In genomic region chr15:49152552-49153337, GRCh38 we compare ENCODE assay signal across 14 cellular contexts. TPM values are rescaled to one million over a fixed set of nuclear protein-coding genes. Genes with fewer than 3 reads are reported as not detected.
DNase-seq lines count a peak whose midpoint lies in the region; ATAC-seq and TF ChIP-seq lines count a peak whose summit lies in the region.
"Had no signal": no experiment of that assay in that cellular context is flagged by ENCODE, and none has a peak within 500 bp of the region (broad histone marks: within the 10 kb centered on the region; RNA-seq: fewer than 3 reads in every experiment).

No MANE protein-coding gene starts in this region.

- DNase-seq in CD4-positive, CD25-positive, alpha-beta regulatory T cell: no peak
- DNase-seq in GM23248 (peak; percentile 41), activated B cell treated with CpG ODN at 0.5 μM for 24 hours (no peak), memory B cell (ENCODE audit: low spot score in 2 of 2) (no peak), HAP-1 (ENCODE audit: low spot score in 2 of 2) (no peak), globus pallidus (ENCODE audit: low spot score) (no peak), left lung (no peak), lower leg skin (ENCODE audit: low spot score in 2 of 2) (no peak)
- DNase-seq: endodermal cell, NCI-H2029, NCI-H69 had no signal

- H3K9me3 ChIP-seq in CD4-positive, CD25-positive, alpha-beta regulatory T cell (ENCODE audit: control insufficient read depth in 2 of 2, low read length in 2 of 2): no peaks in the 10 kb centered on the region
- H3K9me3 ChIP-seq in GM23248 (ENCODE audit: low read depth): no peaks in the 10 kb centered on the region
- no peaks in the 10 kb centered on the region for H3K9me3 ChIP-seq in HAP-1
- H3K9me3 ChIP-seq in left lung: no peaks in the 10 kb centered on the region
- H3K9me3 ChIP-seq: suprapubic skin had no signal

- no peaks in the 10 kb centered on the region for H3K27me3 ChIP-seq in CD4-positive, CD25-positive, alpha-beta regulatory T cell (ENCODE audit: control insufficient read depth, insufficient read depth, low read length)
- H3K27me3 ChIP-seq in GM23248 (replicated peaks; ENCODE audit: insufficient read depth) (no peaks in the 10 kb centered on the region), HAP-1 (ENCODE audit: low read depth) (no peaks in the 10 kb centered on the region), left lung (no peaks in the 10 kb centered on the region)
- H3K27me3 ChIP-seq: suprapubic skin had no signal

- H3K4me3 Mint-ChIP-seq in CD4-positive, CD25-positive, alpha-beta regulatory T cell: peak overlapping the region; percentile 62 to 100 (median 100)
- peak overlapping the region; percentile 58 for H3K4me3 Mint-ChIP-seq in activated B cell treated with CpG ODN at 0.5 μM for 24 hours
- H3K4me3 Mint-ChIP-seq in memory B cell: peak overlapping the region; percentile 62

- H3K4me1 Mint-ChIP-seq in CD4-positive, CD25-positive, alpha-beta regulatory T cell: peaks cover 60 to 85% (median 64%) of the 10 kb centered on the region in 4 donors
- H3K4me1 Mint-ChIP-seq in activated B cell treated with CpG ODN at 0.5 μM for 24 hours: peaks cover 59% of the 10 kb centered on the region
- peaks cover 24% of the 10 kb centered on the region for H3K4me1 Mint-ChIP-seq in memory B cell

- peaks cover 46% of the 10 kb centered on the region for H3K4me1 ChIP-seq in CD4-positive, CD25-positive, alpha-beta regulatory T cell (ENCODE audit: control insufficient read depth, insufficient read depth, low read length, poor library complexity, severe bottlenecking)
- H3K4me1 ChIP-seq in GM23248 (ENCODE audit: insufficient read depth) (peaks cover 54% of the 10 kb centered on the region), HAP-1 (peaks cover 19% of the 10 kb centered on the region), left lung (peaks cover 24 to 70% of the 10 kb centered on the region in 2 donors)

- H3K27ac Mint-ChIP-seq in CD4-positive, CD25-positive, alpha-beta regulatory T cell: no peak overlapping the region
- H3K27ac Mint-ChIP-seq in activated B cell treated with CpG ODN at 0.5 μM for 24 hours (peak overlapping the region; percentile 9), memory B cell (no peak overlapping the region)

- H4K20me1 ChIP-seq in GM23248 (ENCODE audit: insufficient read depth): no peaks in the 10 kb centered on the region; the same call in 1 of the 2 replicates

- peaks cover 3% of the 10 kb centered on the region for H3K36me3 ChIP-seq in CD4-positive, CD25-positive, alpha-beta regulatory T cell (ENCODE audit: control insufficient read depth, insufficient read depth, low read length)
- peaks cover 4% of the 10 kb centered on the region; the same call in 1 of the 2 replicates for H3K36me3 ChIP-seq in GM23248 (ENCODE audit: low read depth)
- H3K36me3 ChIP-seq in HAP-1 (replicated peaks): peaks cover 6% of the 10 kb centered on the region; the same call in 1 of the 2 replicates
- no peaks in the 10 kb centered on the region for H3K36me3 ChIP-seq in left lung
- H3K36me3 ChIP-seq: suprapubic skin had no signal

- intact Hi-C loops in activated B cell treated with CpG ODN at 0.5 μM for 24 hours (cut with micrococcal nuclease) (no loop called here), left lung (cut with DNase I) (no loop called here), lower leg skin (cut with DNase I; ENCODE audit: low total_unique reads) (no loop called here)

- H3K4me3 ChIP-seq in CD4-positive, CD25-positive, alpha-beta regulatory T cell (ENCODE audit: low read depth, low read length): peak overlapping the region; percentile 99
- peak overlapping the region; percentile 92 for H3K4me3 ChIP-seq in GM23248
- H3K4me3 ChIP-seq in HAP-1: no peak overlapping the region
- no peak overlapping the region for H3K4me3 ChIP-seq in left lung
- H3K4me3 ChIP-seq in lower leg skin (ENCODE audit: low read depth, poor library complexity, severe bottlenecking): no peak overlapping the region
- H3K4me3 ChIP-seq: suprapubic skin had no signal

- peaks cover 97% of the 10 kb centered on the region for H3K79me2 ChIP-seq in GM23248 (ENCODE audit: insufficient read depth)

- H3K27me3 Mint-ChIP-seq in CD4-positive, CD25-positive, alpha-beta regulatory T cell: no peaks in the 10 kb centered on the region
- H3K27me3 Mint-ChIP-seq in activated B cell treated with CpG ODN at 0.5 μM for 24 hours: no peaks in the 10 kb centered on the region
- no peaks in the 10 kb centered on the region for H3K27me3 Mint-ChIP-seq in memory B cell

- peak overlapping the region; percentile 92 for H3K4me2 ChIP-seq in GM23248 (ENCODE audit: unreplicated experiment)

- in situ Hi-C loops in GM23248 (cut with MboI) (no loop called here), HAP-1 (cut with MboI; ENCODE audit: low sequenced_read_pairs) (no loop called here)

- H3F3A ChIP-seq in GM23248 (ENCODE audit: insufficient read depth): peaks cover 24% of the 10 kb centered on the region

- CTCF ChIA-PET in activated B cell treated with CpG ODN at 0.5 μM for 24 hours (lab: Charles Lee): no interaction called here

- H3K9me3 Mint-ChIP-seq in CD4-positive, CD25-positive, alpha-beta regulatory T cell: no peaks in the 10 kb centered on the region
- H3K9me3 Mint-ChIP-seq in activated B cell treated with CpG ODN at 0.5 μM for 24 hours: no peaks in the 10 kb centered on the region
- no peaks in the 10 kb centered on the region for H3K9me3 Mint-ChIP-seq in memory B cell
- H3K9me3 Mint-ChIP-seq: endodermal cell had no signal

- no peak for ATAC-seq in CD4-positive, CD25-positive, alpha-beta regulatory T cell (ENCODE audit: low read depth in 2 of 2)
- ATAC-seq in activated B cell treated with CpG ODN at 0.5 μM for 24 hours (ENCODE audit: low read depth): no peak
- ATAC-seq in memory B cell (ENCODE audit: low read depth): no peak
- ATAC-seq in left lung: no peak
- ATAC-seq: Right ventricle myocardium inferior had no signal

- H3K27ac ChIP-seq in CD4-positive, CD25-positive, alpha-beta regulatory T cell (ENCODE audit: insufficient read depth, low read length, poor library complexity, severe bottlenecking): peak overlapping the region; percentile 1
- H3K27ac ChIP-seq in GM23248 (peak overlapping the region; percentile 33), left lung (no peak overlapping the region)
- H3K27ac ChIP-seq: suprapubic skin, VCaP had no signal

- TF ChIP-seq CTCF in activated B cell treated with CpG ODN at 0.5 μM for 24 hours (IDR thresholded peaks at IDR 0.05): no peak
- no peak for TF ChIP-seq CTCF in left lung (IDR thresholded peaks at IDR 0.05)
- no peak for TF ChIP-seq CTCF in lower leg skin (IDR thresholded peaks at IDR 0.05)

- 85 to 89% methylated on average over 9 of the region's 9 CpGs for WGBS in GM23248 (ENCODE audit: low coverage in 1 of 2, low lambda C conversion rate in 2 of 2, missing lambda C conversion rate in 2 of 2), 2 experiments
- WGBS in lower leg skin, 2 donors: 87% methylated on average over 9 of the region's 9 CpGs

- no peak for TF ChIP-seq POLR2A in lower leg skin (IDR thresholded peaks at IDR 0.05)

- H2AFZ ChIP-seq in GM23248: no peak overlapping the region

- H3K36me3 Mint-ChIP-seq in CD4-positive, CD25-positive, alpha-beta regulatory T cell: peaks cover 4% of the 10 kb centered on the region
- H3K36me3 Mint-ChIP-seq in activated B cell treated with CpG ODN at 0.5 μM for 24 hours (ENCODE audit: low read depth) (peaks cover 18% of the 10 kb centered on the region), memory B cell (peaks cover 9% of the 10 kb centered on the region)

- POLR2A ChIA-PET in activated B cell treated with CpG ODN at 0.5 μM for 24 hours (lab: Charles Lee): no interaction called here

- H3K9ac ChIP-seq in GM23248: no peak overlapping the region

- H3K9me2 ChIP-seq in GM23248 (ENCODE audit: insufficient read depth): no peaks in the 10 kb centered on the region

RNA-seq across cellular contexts. Expression of gene COPS2, which starts 2.7 kb away (rescaled TPM):
- 102 TPM for total RNA-seq in CD4-positive, CD25-positive, alpha-beta regulatory T cell
- 10 to 100 TPM; 38.1 to 48.7 (median 40.2) TPM for polyA plus RNA-seq in CD4-positive, CD25-positive, alpha-beta regulatory T cell
- total RNA-seq in GM23248 (2014; rRNA removed; shearing (Covaris generic)): 58.0 and 80.2 TPM in 2 replicates
- 60.1 and 61.9 TPM in 2 replicates for polyA plus RNA-seq in GM23248 (2016; fragmentation: Nextera tagmentation; extraction: Ambion mirVana)
- total RNA-seq in activated B cell treated with CpG ODN at 0.5 μM for 24 hours: 53.1 and 54.4 TPM in 2 replicates
- 10 to 100 TPM; 59.9 to 62.6 TPM for total RNA-seq in left lung
- 10 to 100 TPM; 48.8 to 76.1 (median 52.6) TPM for total RNA-seq in lower leg skin

RNA-seq across cellular contexts. Expression of gene GALK2, which starts 17.3 kb away (rescaled TPM):
- total RNA-seq in CD4-positive, CD25-positive, alpha-beta regulatory T cell: 27.7 TPM
- polyA plus RNA-seq in CD4-positive, CD25-positive, alpha-beta regulatory T cell: 10 to 100 TPM; 28.3 to 39.1 (median 31.2) TPM
- 21.0 and 31.8 TPM in 2 replicates for total RNA-seq in GM23248 (2014; rRNA removed; shearing (Covaris generic))
- 19.2 and 19.7 TPM in 2 replicates for polyA plus RNA-seq in GM23248 (2016; fragmentation: Nextera tagmentation; extraction: Ambion mirVana)
- total RNA-seq in activated B cell treated with CpG ODN at 0.5 μM for 24 hours (16.6 and 18.4 TPM in 2 replicates), left lung (10 to 100 TPM; 36.3 to 43.1 TPM), lower leg skin (10 to 100 TPM; 20.7 to 35.4 (median 27.8) TPM)

Comparison
In these comparisons a context has a peak if more than half of its experiments do, and no peak if none do; other contexts are left out.
1. H3K27ac ChIP-seq: peak in CD4-positive, CD25-positive, alpha-beta regulatory T cell (single experiment) and GM23248 (single experiment); none in left lung (0 of 2).
2. H3K4me3 ChIP-seq: peak in CD4-positive, CD25-positive, alpha-beta regulatory T cell (single experiment) and GM23248 (single experiment); none in HAP-1 (single experiment), left lung (0 of 2) and lower leg skin (single experiment).
3. Peak in every context shown above with its lines, with median percentiles within 50 percentile points of each other: H3K4me3 Mint-ChIP-seq.